Comparison of ENCODE assay signal across 8 cellular contexts in genomic region chr3:72847282-72847681, GRCh38. TPM values are rescaled to one million over a fixed set of nuclear protein-coding genes. Genes with fewer than 3 reads are reported as not detected.
DNase-seq lines count a peak whose midpoint lies in the region; ATAC-seq, FAIRE-seq and TF ChIP-seq lines count a peak whose summit lies in the region.

No MANE protein-coding gene starts in this region.

- H3K27ac ChIP-seq in SJCRH30 (no peak overlapping the region), gastrocnemius medialis (peak overlapping the region; percentile 79 to 91 (median 82))

- intact Hi-C loops in gastrocnemius medialis (cut with DNase I; ENCODE audit: low total_unique reads) = loop anchor here (5.0 kb wide), 1 partner anchor 210 kb away; no protein-coding TSS in a partner anchor

- no peaks in the 10 kb centered on the region for H3K9me3 ChIP-seq in SJCRH30 (replicated peaks)
- H3K9me3 ChIP-seq in gastrocnemius medialis = no peaks in the 10 kb centered on the region

- peak overlapping the region; percentile 78 for H3K4me3 ChIP-seq in SJCRH30
- peak overlapping the region; percentile 98 for H3K4me3 ChIP-seq in fibroblast of mammary gland (ENCODE audit: control insufficient read depth, low read depth, low read length)
- H3K4me3 ChIP-seq in gastrocnemius medialis = peak overlapping the region; percentile 81 to 100 (median 91)

- no peaks in the 10 kb centered on the region for H3K36me3 ChIP-seq in SJCRH30
- H3K36me3 ChIP-seq in gastrocnemius medialis = peaks cover 0 to 2% of the 10 kb centered on the region in 2 donors

- no peak for DNase-seq in GM12892 (ENCODE audit: insufficient read length)
- no peak for DNase-seq in SJCRH30
- DNase-seq in fibroblast of mammary gland (ENCODE audit: low read depth) = no peak
- DNase-seq in gastrocnemius medialis = no peak
- DNase-seq in DMS 273 (lab: John Stamatoyannopoulos, UW; ENCODE audit: unreplicated experiment) = no peak
- DNase-seq in central memory CD4-positive, alpha-beta T cell = no peak

- TF ChIP-seq CTCF in fibroblast of mammary gland (conservative IDR thresholded peaks at IDR 0.05; ENCODE audit: control insufficient read depth, insufficient read depth, low read depth, low read length) = no peak
- TF ChIP-seq CTCF in gastrocnemius medialis (IDR thresholded peaks at IDR 0.05 in 4 of 5, conservative IDR thresholded peaks at IDR 0.05 in 1 of 5) = no peak

- TF ChIP-seq POLR2A in GM12892 (IDR thresholded peaks at IDR 0.05; ENCODE audit: low read depth, low read length) (no peak), gastrocnemius medialis (IDR thresholded peaks at IDR 0.05) (no peak)

- in situ Hi-C loops in gastrocnemius medialis (cut with MboI; ENCODE audit: low sequenced_read_pairs in 4 of 4) = loop anchor here in 2 of 4 donors (25.0 kb wide), 1 partner anchor 215 kb away; the partner anchor contains the start of gene EBLN2 (in 2 of the 2)

- ATAC-seq in gastrocnemius medialis (no peak), HG02870 (IDR thresholded peaks at IDR 0.05; ENCODE audit: unreplicated experiment) (no peak), HG03565 (IDR thresholded peaks at IDR 0.05; ENCODE audit: unreplicated experiment) (no peak)

- FAIRE-seq in GM12892 (lab: Jason Lieb, UNC) = peak; percentile 50

- H3K27me3 ChIP-seq in SJCRH30 = no peaks in the 10 kb centered on the region
- no peaks in the 10 kb centered on the region for H3K27me3 ChIP-seq in gastrocnemius medialis

- H3K4me1 ChIP-seq in SJCRH30 (peaks cover 23% of the 10 kb centered on the region), gastrocnemius medialis (peaks cover 23 to 35% of the 10 kb centered on the region in 2 donors)

RNA-seq across cellular contexts. Expression of gene SHQ1, which starts 1.0 kb away (rescaled TPM):
- 14.8 TPM for polyA plus RNA-seq in GM12892 (2012; ENCODE audit: missing spikeins)
- total RNA-seq in SJCRH30 (2014; rRNA removed; shearing (Covaris generic)) = 14.0 and 14.1 TPM in 2 replicates
- 10 to 100 TPM in 3 of 4 donors, 1 to 10 TPM in 1; 9.2 to 15.0 (median 12.6) TPM for total RNA-seq in gastrocnemius medialis

RNA-seq across cellular contexts. Expression of gene GXYLT2, which starts 40.6 kb away (rescaled TPM):
- polyA plus RNA-seq in GM12892 (2012; ENCODE audit: missing spikeins) = 0.51 TPM
- total RNA-seq in SJCRH30 (2014; rRNA removed; shearing (Covaris generic)) = 7.0 and 7.2 TPM in 2 replicates
- under 1 TPM in 3 of 4 donors, not detected in 1; 0.31 to 0.94 (median 0.38) TPM for total RNA-seq in gastrocnemius medialis
